ENCODE assay signal across 30 cellular contexts in the genomic region with DNA sequence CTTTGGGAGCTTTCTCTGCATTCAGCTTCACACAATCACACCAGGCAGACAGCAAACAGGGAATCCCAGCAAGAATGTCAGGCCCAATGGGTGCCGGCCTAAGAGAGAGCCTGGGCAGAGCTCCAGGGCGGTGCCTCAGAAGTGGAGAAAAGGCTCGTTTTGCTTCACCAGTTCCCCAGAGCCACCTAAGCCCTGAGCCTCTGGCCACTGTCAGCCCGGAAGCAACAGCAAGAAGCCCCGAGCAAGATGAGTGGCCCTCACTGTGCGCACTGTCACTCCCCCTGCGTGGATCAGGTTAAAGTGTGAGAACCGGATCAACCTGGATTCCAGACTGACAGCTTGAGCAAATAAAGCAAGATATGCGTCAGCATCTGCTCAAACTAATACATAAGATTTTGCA. TPM values are rescaled to one million over a fixed set of nuclear protein-coding genes. Genes with fewer than 3 reads are reported as not detected.
DNase-seq lines count a peak whose midpoint lies in the region; TF ChIP-seq lines count a peak whose summit lies in the region.
"Had no signal": no experiment of that assay in that cellular context is flagged by ENCODE, and none has a peak within 500 bp of the region (broad histone marks: within the 10 kb centered on the region; RNA-seq: fewer than 3 reads in every experiment).

No MANE protein-coding gene starts in this region.

- no CpG with 5 or more reads among the region's 9 CpGs for whole genome bisulfite sequencing in mesendoderm (ENCODE audit: extremely low coverage, insufficient coverage, low lambda C conversion rate)

- H4K5ac ChIP-seq in mesendoderm (ENCODE audit: low read length) = no peak overlapping the region

- no peak overlapping the region for H3K4me2 ChIP-seq in mesendoderm (ENCODE audit: low read length)

- H3K36me3 ChIP-seq in mesendoderm (ENCODE audit: control insufficient read depth, insufficient read depth, low read length) = no peaks in the 10 kb centered on the region
- H3K36me3 ChIP-seq: gastrocnemius medialis, MG63 had no signal

- no peak overlapping the region for H2BK120ac ChIP-seq in mesendoderm (ENCODE audit: low read depth, low read length)

- H3K4me3 ChIP-seq in mesendoderm (ENCODE audit: low read length) = no peak overlapping the region
- H3K4me3 ChIP-seq: body of pancreas, gastrocnemius medialis, MG63 had no signal

- no peak overlapping the region for H2BK5ac ChIP-seq in mesendoderm (ENCODE audit: low read length)

- DNase-seq in activated naive CD4-positive, alpha-beta T cell treated with anti-CD3 and anti-CD28 coated beads for 36 hours = no peak
- DNase-seq in chondrocyte (ENCODE audit: low spot score) (peak; percentile 64), mesendoderm (no peak), type B pancreatic cell (ENCODE audit: extremely low spot score, unreplicated experiment) (no peak), activated T-cell treated with anti-CD3 and anti-CD28 coated beads for 4 hours (no peak), C1 segment of cervical spinal cord (lab: John Stamatoyannopoulos, UW) (no peak)
- no peak for DNase-seq in stimulated activated CD4-positive, alpha-beta T cell treated with anti-CD3 and anti-CD28 coated beads, Interleukin-12 subunit alpha, Interleukin-12 subunit beta, amount 100 ng/mL, for 4 hours
- DNase-seq: ACHN; activated CD4-positive, alpha-beta memory T cell treated with anti-CD3 and anti-CD28 coated beads, Interleukin-2, amount 10 ng/mL, durations not matched to agents 7 days and 5 days; activated naive CD8-positive, alpha-beta T cell treated with anti-CD3 and anti-CD28 coated beads for 36 hours; activated T-cell treated with anti-CD3 and anti-CD28 coated beads, Interleukin-2, amount 50 U/mL, for 4 hours; body of pancreas; DMS79 treated with DMSO at 0.1 percent for 48 hours; gastrocnemius medialis; MG63; naive B cell; NCI-H1436 treated with DMSO at 0.1 percent for 48 hours; NCI-H226; Right ventricle myocardium superior; stimulated activated CD4-positive, alpha-beta T cell treated with anti-CD3 and anti-CD28 coated beads, Interleukin-15, amount 100 ng/mL, for 24 hours; T-cell; trophoblast cell had no signal

- peaks cover 18% of the 10 kb centered on the region for H3K27me3 ChIP-seq in mesendoderm (ENCODE audit: insufficient read depth, low read length, poor library complexity)
- H3K27me3 ChIP-seq: MG63 had no signal

- peaks cover 53% of the 10 kb centered on the region for H3K27me3 Mint-ChIP-seq in activated naive CD4-positive, alpha-beta T cell treated with anti-CD3 and anti-CD28 coated beads, Interleukin-2, amount 50 U/mL, for 24 hours
- H3K27me3 Mint-ChIP-seq in activated naive CD4-positive, alpha-beta T cell treated with anti-CD3 and anti-CD28 coated beads for 36 hours (ENCODE audit: low read depth) = peaks cover 66% of the 10 kb centered on the region
- H3K27me3 Mint-ChIP-seq in chondrocyte (ENCODE audit: low read depth) = peaks cover 71% of the 10 kb centered on the region
- peaks cover 87% of the 10 kb centered on the region for H3K27me3 Mint-ChIP-seq in type B pancreatic cell

- H3K79me2 ChIP-seq in mesendoderm (ENCODE audit: control insufficient read depth, insufficient read depth, low read length) = no peaks in the 10 kb centered on the region

- H4K8ac ChIP-seq in mesendoderm (ENCODE audit: low read depth, low read length) = no peak overlapping the region

- H3K27ac Mint-ChIP-seq in activated naive CD4-positive, alpha-beta T cell treated with anti-CD3 and anti-CD28 coated beads, Interleukin-2, amount 50 U/mL, for 24 hours = no peak overlapping the region
- no peak overlapping the region for H3K27ac Mint-ChIP-seq in activated naive CD4-positive, alpha-beta T cell treated with anti-CD3 and anti-CD28 coated beads for 36 hours
- H3K27ac Mint-ChIP-seq in chondrocyte (ENCODE audit: unreplicated experiment) (no peak overlapping the region), type B pancreatic cell (no peak overlapping the region)
- H3K27ac Mint-ChIP-seq: activated CD4-positive, alpha-beta memory T cell treated with anti-CD3 and anti-CD28 coated beads, Interleukin-2, amount 10 ng/mL, durations not matched to agents 7 days and 5 days; activated naive CD8-positive, alpha-beta T cell treated with anti-CD3 and anti-CD28 coated beads for 36 hours; CD4-positive, alpha-beta T cell; dendritic cell treated with granulocyte-macrophage colony-stimulating factor and Interleukin-4, amounts not matched to agents 40 ng/mL and 50 ng/mL, for 4 days; stimulated activated memory B cell treated with anti-CD40 and anti-IgM and Interleukin-4, amounts not matched to agents 10 μg/mL and 1 μg/mL and 100 μg/mL, for 72 hours; T-cell had no signal

- peak overlapping the region; percentile 57 for H3K23ac ChIP-seq in mesendoderm (ENCODE audit: low read length)

- no peak overlapping the region for H2BK15ac ChIP-seq in mesendoderm (replicated peaks; ENCODE audit: low read depth)

- no peak overlapping the region for H3K18ac ChIP-seq in mesendoderm (ENCODE audit: low read length)

- no peaks in the 10 kb centered on the region for H3K79me1 ChIP-seq in mesendoderm (ENCODE audit: low read length)

- H2AK5ac ChIP-seq in mesendoderm (ENCODE audit: low read length) = no peak overlapping the region

- H3K4me1 ChIP-seq in mesendoderm (ENCODE audit: control insufficient read depth, low read depth, low read length) = no peaks in the 10 kb centered on the region

- H3K36me3 Mint-ChIP-seq in activated naive CD4-positive, alpha-beta T cell treated with anti-CD3 and anti-CD28 coated beads, Interleukin-2, amount 50 U/mL, for 24 hours = no peaks in the 10 kb centered on the region
- H3K36me3 Mint-ChIP-seq in activated naive CD4-positive, alpha-beta T cell treated with anti-CD3 and anti-CD28 coated beads for 36 hours (ENCODE audit: low read depth) = no peaks in the 10 kb centered on the region
- H3K36me3 Mint-ChIP-seq in chondrocyte (ENCODE audit: low read depth) (peaks cover 4% of the 10 kb centered on the region), type B pancreatic cell (no peaks in the 10 kb centered on the region)
- H3K36me3 Mint-ChIP-seq: activated naive CD8-positive, alpha-beta T cell treated with anti-CD3 and anti-CD28 coated beads for 36 hours; stimulated activated memory B cell treated with anti-CD40 and anti-IgM and Interleukin-4, amounts not matched to agents 10 μg/mL and 1 μg/mL and 100 μg/mL, for 72 hours; T-cell had no signal

- no peaks in the 10 kb centered on the region for H3K9me3 Mint-ChIP-seq in activated naive CD4-positive, alpha-beta T cell treated with anti-CD3 and anti-CD28 coated beads, Interleukin-2, amount 50 U/mL, for 24 hours
- no peaks in the 10 kb centered on the region for H3K9me3 Mint-ChIP-seq in activated naive CD4-positive, alpha-beta T cell treated with anti-CD3 and anti-CD28 coated beads for 36 hours
- H3K9me3 Mint-ChIP-seq in chondrocyte (ENCODE audit: low read depth) = no peaks in the 10 kb centered on the region
- H3K9me3 Mint-ChIP-seq in type B pancreatic cell = no peaks in the 10 kb centered on the region
- H3K9me3 Mint-ChIP-seq: activated CD4-positive, alpha-beta memory T cell treated with anti-CD3 and anti-CD28 coated beads, Interleukin-2, amount 10 ng/mL, durations not matched to agents 7 days and 5 days; activated naive CD8-positive, alpha-beta T cell treated with anti-CD3 and anti-CD28 coated beads for 36 hours; activated T-cell treated with anti-CD3 and anti-CD28 coated beads, Interleukin-2, amount 50 U/mL, for 4 hours; CD4-positive, alpha-beta T cell; dendritic cell treated with granulocyte-macrophage colony-stimulating factor and Interleukin-4, amounts not matched to agents 40 ng/mL and 50 ng/mL, for 4 days; stimulated activated memory B cell treated with anti-CD40 and anti-IgM and Interleukin-4, amounts not matched to agents 10 μg/mL and 1 μg/mL and 100 μg/mL, for 72 hours; T-cell had no signal

- TF ChIP-seq CTCF in chondrocyte (IDR thresholded peaks at IDR 0.05) (no peak), type B pancreatic cell (conservative IDR thresholded peaks at IDR 0.05) (no peak)

- H3K56ac ChIP-seq in mesendoderm (ENCODE audit: low read length) = no peak overlapping the region

- H3K9ac ChIP-seq in mesendoderm (ENCODE audit: low read length) = no peak overlapping the region

- CTCF ChIA-PET in activated naive CD4-positive, alpha-beta T cell treated with anti-CD3 and anti-CD28 coated beads for 36 hours (lab: Charles Lee) = interaction anchor here (0.5 to 3.9 kb wide), 5 partner anchors 96 to 204 kb away, joined by 3 to 17 read pairs (median 4); no protein-coding TSS in a partner anchor

- H3K4me1 Mint-ChIP-seq in activated naive CD4-positive, alpha-beta T cell treated with anti-CD3 and anti-CD28 coated beads, Interleukin-2, amount 50 U/mL, for 24 hours = peaks cover 17% of the 10 kb centered on the region
- H3K4me1 Mint-ChIP-seq in activated naive CD4-positive, alpha-beta T cell treated with anti-CD3 and anti-CD28 coated beads for 36 hours (ENCODE audit: low read depth) = peaks cover 17% of the 10 kb centered on the region
- H3K4me1 Mint-ChIP-seq in chondrocyte (ENCODE audit: low read depth) = peaks cover 11% of the 10 kb centered on the region
- peaks cover 11% of the 10 kb centered on the region for H3K4me1 Mint-ChIP-seq in type B pancreatic cell (ENCODE audit: unreplicated experiment)

- intact Hi-C loops in activated naive CD4-positive, alpha-beta T cell treated with anti-CD3 and anti-CD28 coated beads for 36 hours (cut with micrococcal nuclease) = loop anchor here (2.0 to 5.0 kb wide), 2 partner anchors 151 to 619 kb away; no protein-coding TSS in a partner anchor

- peak overlapping the region; percentile 23 for H3K4me3 Mint-ChIP-seq in activated naive CD4-positive, alpha-beta T cell treated with anti-CD3 and anti-CD28 coated beads, Interleukin-2, amount 50 U/mL, for 24 hours
- no peak overlapping the region for H3K4me3 Mint-ChIP-seq in activated naive CD4-positive, alpha-beta T cell treated with anti-CD3 and anti-CD28 coated beads for 36 hours
- H3K4me3 Mint-ChIP-seq in chondrocyte (ENCODE audit: unreplicated experiment) (no peak overlapping the region), type B pancreatic cell (peak overlapping the region; percentile 55)
- H3K4me3 Mint-ChIP-seq: activated CD4-positive, alpha-beta memory T cell treated with anti-CD3 and anti-CD28 coated beads, Interleukin-2, amount 10 ng/mL, durations not matched to agents 7 days and 5 days; activated naive CD8-positive, alpha-beta T cell treated with anti-CD3 and anti-CD28 coated beads for 36 hours; activated T-cell treated with anti-CD3 and anti-CD28 coated beads, Interleukin-2, amount 50 U/mL, for 4 hours; CD4-positive, alpha-beta T cell; dendritic cell treated with granulocyte-macrophage colony-stimulating factor and Interleukin-4, amounts not matched to agents 40 ng/mL and 50 ng/mL, for 4 days; stimulated activated memory B cell treated with anti-CD40 and anti-IgM and Interleukin-4, amounts not matched to agents 10 μg/mL and 1 μg/mL and 100 μg/mL, for 72 hours had no signal

- H3K4ac ChIP-seq in mesendoderm (ENCODE audit: low read depth, low read length) = no peak overlapping the region

- H3K27ac ChIP-seq in mesendoderm (ENCODE audit: low read depth, low read length) = no peak overlapping the region
- H3K27ac ChIP-seq: body of pancreas, epithelial cell of prostate, gastrocnemius medialis had no signal

RNA-seq across cellular contexts. Expression of a gene that starts 14.7 kb away (rescaled TPM):
- total RNA-seq in activated naive CD4-positive, alpha-beta T cell treated with anti-CD3 and anti-CD28 coated beads for 36 hours = not detected
- total RNA-seq in chondrocyte = not detected in 3 replicates
- polyA plus RNA-seq in mesendoderm (2013, experiment 1 of 2) = 0.03 TPM
- not detected for polyA plus RNA-seq in mesendoderm (2013, experiment 2 of 2)
- total RNA-seq in type B pancreatic cell (ENCODE audit: low replicate concordance) = not detected in 2 replicates
- total RNA-seq: activated CD4-positive, alpha-beta memory T cell treated with anti-CD3 and anti-CD28 coated beads, Interleukin-2, amount 10 ng/mL, durations not matched to agents 7 days and 5 days; activated naive CD8-positive, alpha-beta T cell treated with anti-CD3 and anti-CD28 coated beads for 36 hours; activated T-cell treated with anti-CD3 and anti-CD28 coated beads, Interleukin-2, amount 50 U/mL, for 4 hours; body of pancreas; CD4-positive, alpha-beta T cell; H1; lung microvascular endothelial cell; pulmonary artery endothelial cell; Right ventricle myocardium superior; T-cell had no signal
- polyA plus RNA-seq: H1 had no signal

Comparison
In these comparisons a context has a peak if more than half of its experiments do, and no peak if none do; other contexts are left out.
1. H3K4me3 Mint-ChIP-seq: peak in activated naive CD4-positive, alpha-beta T cell treated with anti-CD3 and anti-CD28 coated beads, Interleukin-2, amount 50 U/mL, for 24 hours (single experiment) and type B pancreatic cell (single experiment); none in activated naive CD4-positive, alpha-beta T cell treated with anti-CD3 and anti-CD28 coated beads for 36 hours (single experiment) and chondrocyte (single experiment).